Comparison of ENCODE assay signal across 1 cellular context in genomic region chr20:29874476-29875202, GRCh38.
TF ChIP-seq lines count a peak whose summit lies in the region.

No MANE protein-coding gene starts in this region.

TF ChIP-seq in SK-N-SH treated with all-trans-retinoic acid at 6 μM for 48 hours, 23 proteins besides CTCF, POLR2A, EP300 and RAD21 (continued from another document):
- TF ChIP-seq TSHZ2 (CRISPR knock-in tag; IDR thresholded peaks at IDR 0.05) (no peak), SNAI2 (CRISPR knock-in tag; IDR thresholded peaks at IDR 0.05) (no peak), ZNF8 (CRISPR knock-in tag; IDR thresholded peaks at IDR 0.05) (no peak), OSR1 (CRISPR knock-in tag; IDR thresholded peaks at IDR 0.05) (no peak)
